In the genomic region with DNA sequence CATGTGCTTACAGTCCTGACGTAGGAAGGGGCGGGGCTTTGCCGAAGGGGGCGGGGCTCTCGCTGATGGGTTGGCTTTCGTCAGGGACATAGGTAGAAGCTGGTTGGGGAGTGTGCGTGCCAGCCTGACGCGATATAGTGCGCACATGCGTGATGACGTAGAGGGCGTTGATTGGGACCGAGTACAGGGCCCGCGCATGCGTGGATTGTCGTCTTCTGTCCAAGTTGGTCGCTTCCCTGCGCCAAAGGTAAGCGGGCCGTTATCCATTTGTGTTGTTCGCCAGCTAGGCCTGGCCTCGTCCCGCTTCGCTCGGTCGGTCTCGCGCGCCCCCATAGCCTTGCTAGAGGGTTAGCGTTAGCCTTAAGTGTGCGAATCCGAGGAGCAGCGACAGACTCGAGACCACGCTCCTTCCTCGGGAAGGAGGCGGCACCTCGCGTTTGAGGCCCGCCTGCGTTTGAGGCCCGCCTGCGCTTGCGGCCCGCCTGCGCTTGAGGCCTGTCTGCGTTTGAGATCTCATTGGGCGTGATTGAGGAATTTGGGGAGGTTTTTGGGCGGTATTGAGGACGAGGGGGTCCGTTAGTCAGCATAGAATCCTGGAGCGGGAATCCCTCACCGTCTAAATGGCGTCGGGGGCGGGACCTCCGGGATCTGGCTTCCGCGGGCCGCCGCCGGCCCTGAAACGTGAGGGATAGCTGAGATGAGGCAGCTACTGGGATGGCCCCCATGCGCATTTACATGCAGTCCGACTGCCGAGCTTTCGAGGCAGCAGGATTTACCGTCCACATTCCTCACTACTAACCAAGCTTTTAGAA, we compare ENCODE assay signal across 8 cellular contexts. TPM values are rescaled to one million over a fixed set of nuclear protein-coding genes. Genes with fewer than 3 reads are reported as not detected.
DNase-seq lines count a peak whose midpoint lies in the region; ATAC-seq and TF ChIP-seq lines count a peak whose summit lies in the region.

A gene (plus strand): TSS at position 197 of the 812 bp plus-strand sequence. CDS start 710 bp downstream, outside the sequence.

- peak within 1 kb of the TSS; percentile 97 for H3K27ac Mint-ChIP-seq in chondrocyte (ENCODE audit: unreplicated experiment)

- peaks cover 8% of the 10 kb centered on the region for H3K36me3 Mint-ChIP-seq in chondrocyte (ENCODE audit: low read depth)

- no peaks in the 10 kb centered on the region for H3K27me3 ChIP-seq in kidney epithelial cell (ENCODE audit: control insufficient read depth, insufficient read depth, low read length)

- no peaks in the 10 kb centered on the region for H3K36me3 ChIP-seq in kidney epithelial cell (ENCODE audit: control insufficient read depth, insufficient read depth, low read length)

- TF ChIP-seq CTCF in chondrocyte (IDR thresholded peaks at IDR 0.05) (peak; percentile 17), kidney epithelial cell (IDR thresholded peaks at IDR 0.05; ENCODE audit: insufficient read depth, low read length, poor library complexity, severe bottlenecking) (no peak)

- peak; percentile 79 for ATAC-seq in HG03432 (IDR thresholded peaks at IDR 0.05; ENCODE audit: unreplicated experiment)

- peak within 1 kb of the TSS; percentile 90 for H3K4me3 ChIP-seq in kidney epithelial cell (ENCODE audit: low read depth, low read length)

- peak within 1 kb of the TSS; percentile 85 for H3K4me3 Mint-ChIP-seq in chondrocyte (ENCODE audit: unreplicated experiment)

- no peaks in the 10 kb centered on the region for H3K9me3 Mint-ChIP-seq in chondrocyte (ENCODE audit: low read depth)

- DNase-seq in AG20443 (ENCODE audit: low spot score) (peak; percentile 100), NCI-H510A treated with DMSO at 0.1 percent for 48 hours (lab: John Stamatoyannopoulos, UW) (peak; percentile 99), chondrocyte (ENCODE audit: low spot score) (peak; percentile 100), kidney epithelial cell (ENCODE audit: low read depth) (peak; percentile 99)
- peak; percentile 100 for DNase-seq in activated CD4-positive, alpha-beta T cell treated with anti-CD3 and anti-CD28 coated beads for 24 hours (ENCODE audit: low read depth in 2 of 2)
- peak; percentile 100 for DNase-seq in stimulated activated CD4-positive, alpha-beta T cell treated with anti-CD3 and anti-CD28 coated beads, Interleukin-15, amount 100 ng/mL, for 48 hours (ENCODE audit: low read depth in 2 of 2)

- H3K4me1 Mint-ChIP-seq in chondrocyte (ENCODE audit: low read depth): peaks cover 27% of the 10 kb centered on the region

- TF ChIP-seq POLR2A in GM19099 (IDR thresholded peaks at IDR 0.05; ENCODE audit: extremely low read depth, insufficient read length, low read depth): peak; percentile 63

- H3K27me3 Mint-ChIP-seq in chondrocyte (ENCODE audit: low read depth): no peaks in the 10 kb centered on the region

RNA-seq across cellular contexts. Expression of the gene that starts here (rescaled TPM):
- total RNA-seq in chondrocyte: 156 to 210 TPM (median 161 TPM) in 3 replicates
- total RNA-seq in kidney epithelial cell: 296 and 309 TPM in 2 replicates

Comparison
In these comparisons a context has a peak if more than half of its experiments do, and no peak if none do; other contexts are left out.
1. Peak in every context shown above with its lines: DNase-seq, ATAC-seq and H3K4me3 ChIP-seq.